8 cellular contexts compared by ENCODE assay signal in the genomic region with DNA sequence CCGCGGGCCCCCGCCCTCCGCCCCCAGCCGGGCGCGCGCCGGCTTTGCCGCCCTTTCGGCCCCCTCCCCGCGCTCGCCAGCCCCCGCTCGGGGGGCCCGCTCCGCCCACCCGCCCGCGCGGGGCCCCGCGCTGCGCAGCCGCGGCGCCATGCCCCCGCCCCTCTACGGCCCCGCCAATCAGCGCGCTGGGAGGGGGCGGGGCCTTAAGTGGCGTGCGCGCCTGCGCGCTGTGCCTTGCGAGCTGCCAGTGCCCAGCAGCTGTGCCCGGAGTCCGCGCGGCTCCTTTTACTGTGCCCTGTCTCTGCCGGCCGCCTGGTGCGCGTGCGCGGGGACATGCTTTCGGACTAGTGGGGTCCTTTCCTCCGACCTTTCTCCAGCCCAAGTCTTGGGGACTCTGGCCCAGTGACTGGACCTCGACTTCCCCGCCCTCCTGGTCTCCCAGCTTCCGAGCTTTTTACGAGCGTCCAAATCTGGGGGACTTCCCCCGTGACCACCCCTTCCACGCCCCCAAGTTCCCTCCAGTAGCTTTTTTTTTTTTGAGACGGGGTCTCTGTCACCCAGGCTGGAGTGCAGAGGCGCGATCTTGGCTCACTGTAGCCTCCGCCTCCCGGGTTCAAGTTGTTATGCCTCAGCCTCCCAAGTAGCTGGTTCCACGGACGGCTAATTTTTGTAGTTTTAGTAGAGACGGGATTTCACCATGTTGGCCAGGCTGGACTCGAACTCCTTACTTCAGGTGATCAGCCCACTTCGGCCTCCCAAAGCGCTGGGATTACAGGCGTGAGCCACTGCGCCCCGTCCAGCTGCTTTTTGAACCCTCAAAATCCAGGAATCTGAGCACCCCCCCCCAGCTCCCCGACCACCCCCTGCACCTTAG. TPM values are rescaled to one million over a fixed set of nuclear protein-coding genes. Genes with fewer than 3 reads are reported as not detected.
DNase-seq lines count a peak whose midpoint lies in the region; ATAC-seq, FAIRE-seq and TF ChIP-seq lines count a peak whose summit lies in the region.

A gene with protein sequence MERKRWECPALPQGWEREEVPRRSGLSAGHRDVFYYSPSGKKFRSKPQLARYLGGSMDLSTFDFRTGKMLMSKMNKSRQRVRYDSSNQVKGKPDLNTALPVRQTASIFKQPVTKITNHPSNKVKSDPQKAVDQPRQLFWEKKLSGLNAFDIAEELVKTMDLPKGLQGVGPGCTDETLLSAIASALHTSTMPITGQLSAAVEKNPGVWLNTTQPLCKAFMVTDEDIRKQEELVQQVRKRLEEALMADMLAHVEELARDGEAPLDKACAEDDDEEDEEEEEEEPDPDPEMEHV (minus strand): TSS at position 111 of the 874 bp plus-strand sequence. CDS start 234 bp downstream, outside the sequence.

- no peaks in the 10 kb centered on the region for H3K9me3 Mint-ChIP-seq in central memory CD8-positive, alpha-beta T cell

- H3K36me3 ChIP-seq in kidney (ENCODE audit: control insufficient read depth in 1 of 2, insufficient read depth in 2 of 2, low read length in 2 of 2), result peaks cover 9 to 10% of the 10 kb centered on the region in 2 donors

- H3K4me3 ChIP-seq in AG04450 (ENCODE audit: low read depth, low read length) (peak within 1 kb of the TSS; percentile 90), kidney (ENCODE audit: low read length in 2 of 2) (peak within 1 kb of the TSS; percentile 73 to 76)

- POLR2A ChIA-PET in AG04450 (lab: Yijun Ruan, JAX), result interaction anchor here (0.5 to 1.4 kb wide), 7 partner anchors 9 to 701 kb away, joined by 3 to 5 read pairs (median 3); partner anchors contain the start of genes CIRBP and TCF3

- DNase-seq in AG04450 (ENCODE audit: low read depth, low spot score) (peak; percentile 85), NCI-H345 (lab: John Stamatoyannopoulos, UW) (peak; percentile 94), kidney (peak; percentile 98)
- DNase-seq in activated CD4-positive, CD25-positive, alpha-beta regulatory T cell treated with anti-CD3 and anti-CD28 coated beads, Interleukin-2, amount 50 U/mL, for 16 hours (ENCODE audit: low read depth, low spot score), result peak; percentile 78
- peak; percentile 72 to 76 for DNase-seq in central memory CD8-positive, alpha-beta T cell (ENCODE audit: low spot score in 2 of 2)
- DNase-seq in stimulated activated CD4-positive, alpha-beta T cell treated with anti-CD3 and anti-CD28 coated beads, Interleukin-15, amount 100 ng/mL, for 1 hour (ENCODE audit: low read depth in 1 of 2, low spot score in 1 of 2), result peak; percentile 80 to 87

- intact Hi-C loops in kidney (cut with DNase I), result no loop called here

- H3K27ac ChIP-seq in AG04450 (ENCODE audit: low read depth, low read length), result peak within 1 kb of the TSS; percentile 92
- peak within 1 kb of the TSS; percentile 89 to 90 for H3K27ac ChIP-seq in kidney (ENCODE audit: low read depth in 2 of 2, low read length in 2 of 2)

- ATAC-seq in HG03196 (IDR thresholded peaks at IDR 0.05; ENCODE audit: unreplicated experiment), result peak; percentile 58
- ATAC-seq in central memory CD8-positive, alpha-beta T cell (replicated peaks; ENCODE audit: extremely low read depth, poor library complexity, severe bottlenecking), result peak; percentile 74

- TF ChIP-seq CTCF in AG04450 (IDR thresholded peaks at IDR 0.05; ENCODE audit: low read depth, low read length) (no peak), kidney (IDR thresholded peaks at IDR 0.05; ENCODE audit: borderline replicate concordance, extremely low read depth, insufficient read depth) (no peak)

- peaks cover 20% of the 10 kb centered on the region for H3K36me3 Mint-ChIP-seq in central memory CD8-positive, alpha-beta T cell (ENCODE audit: insufficient read depth)

- peaks cover 2% of the 10 kb centered on the region; the same call in 1 of the 2 replicates for H3K9me3 ChIP-seq in AG04450 (ENCODE audit: control insufficient read depth, insufficient read depth, low read length)
- H3K9me3 ChIP-seq in kidney (ENCODE audit: control insufficient read depth in 1 of 2, low read length in 2 of 2), result no peaks in the 10 kb centered on the region

- in situ Hi-C loops in GM18951 (cut with MboI; ENCODE audit: low sequenced_read_pairs, unreplicated experiment), result no loop called here

- CTCF ChIA-PET in AG04450 (lab: Charles Lee), result interaction anchor here (0.5 to 1.3 kb wide), 3 partner anchors 14 to 233 kb away, joined by 3 to 4 read pairs (median 3); no protein-coding TSS in a partner anchor

- H3K4me1 ChIP-seq in kidney (ENCODE audit: control insufficient read depth in 1 of 2, insufficient read depth in 1 of 2, low read depth in 1 of 2, low read length in 2 of 2), result peaks cover 0 to 17% of the 10 kb centered on the region in 2 donors

- H3K4me3 Mint-ChIP-seq in central memory CD8-positive, alpha-beta T cell, result peak within 1 kb of the TSS; percentile 85

- H3K27me3 ChIP-seq in AG04450 (ENCODE audit: control insufficient read depth, insufficient read depth, low read length), result no peaks in the 10 kb centered on the region

- H3K27ac Mint-ChIP-seq in central memory CD8-positive, alpha-beta T cell (ENCODE audit: low read depth), result peak within 1 kb of the TSS; percentile 87

- peaks cover 11% of the 10 kb centered on the region for H3K4me1 Mint-ChIP-seq in central memory CD8-positive, alpha-beta T cell

- TF ChIP-seq POLR2A in GM18951 (IDR thresholded peaks at IDR 0.05; ENCODE audit: extremely low read depth, insufficient read depth, insufficient read length), result peak; percentile 80

- no peaks in the 10 kb centered on the region for H3K27me3 Mint-ChIP-seq in central memory CD8-positive, alpha-beta T cell

- peak within 1 kb of the TSS; percentile 80 to 85 for H3K9ac ChIP-seq in kidney (ENCODE audit: low read length in 2 of 2)

- no peak for FAIRE-seq in kidney (lab: Jason Lieb, UNC)

RNA-seq across cellular contexts. Expression of the gene that starts here (rescaled TPM):
- polyA plus RNA-seq in AG04450 (2011; rRNA removed) (21.9 and 35.4 TPM in 2 replicates), kidney (ENCODE audit: insufficient read depth, low read depth, low replicate concordance) (76.1 TPM)
- polyA minus RNA-seq in AG04450 (2011; rRNA and poly(A)+ RNA removed), result 17.3 and 21.2 TPM in 2 replicates
- 62.5 TPM for total RNA-seq in kidney

Comparison
In these comparisons a context has a peak if more than half of its experiments do, and no peak if none do; other contexts are left out.
1. Peak in every context shown above with its lines: DNase-seq, ATAC-seq, H3K4me3 ChIP-seq and H3K27ac ChIP-seq.